15 cellular contexts compared by ENCODE assay signal in the genomic region with DNA sequence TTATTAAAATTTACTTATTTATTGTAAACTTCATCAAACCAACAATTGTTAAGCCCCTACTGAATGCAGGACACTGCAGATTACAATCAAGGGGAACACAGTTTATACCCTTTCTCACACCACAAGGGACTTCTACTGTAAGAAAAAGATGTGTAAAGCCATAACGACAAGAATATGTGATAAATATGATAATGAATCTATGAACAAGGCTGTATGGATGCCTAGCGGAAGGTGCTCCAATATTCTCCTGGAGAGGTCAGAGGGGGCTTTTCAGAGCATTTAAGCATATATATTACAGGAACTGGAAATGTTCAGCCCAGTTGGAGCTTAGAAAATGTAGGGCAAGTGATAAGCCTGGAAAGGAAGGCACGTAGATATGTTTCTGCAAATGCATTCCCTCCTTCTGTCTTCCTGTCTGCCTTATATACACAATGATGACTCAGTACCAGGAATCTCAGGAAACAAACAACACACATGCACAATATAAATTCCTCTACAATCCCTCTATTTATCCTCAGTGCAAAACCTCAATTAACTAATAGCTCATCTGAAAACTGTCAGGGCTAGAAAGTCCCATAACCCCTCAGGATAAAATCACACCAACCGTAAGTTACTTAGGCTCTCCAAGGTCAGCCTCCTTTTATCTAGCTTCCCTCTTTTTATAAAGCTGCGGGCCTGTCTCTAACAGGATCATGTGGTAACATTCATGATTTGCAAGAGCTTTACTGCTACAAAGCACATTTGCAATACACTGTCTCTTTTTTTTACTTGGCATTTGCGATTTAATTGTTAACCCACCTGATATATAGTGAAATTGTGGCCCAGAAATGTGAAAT.
DNase-seq lines count a peak whose midpoint lies in the region; ATAC-seq and TF ChIP-seq lines count a peak whose summit lies in the region.
"Had no signal": no experiment of that assay in that cellular context is flagged by ENCODE, and none has a peak within 500 bp of the region (broad histone marks: within the 10 kb centered on the region; RNA-seq: fewer than 3 reads in every experiment).

No MANE protein-coding gene starts in this region.

- H3K4me1 Mint-ChIP-seq in MCF 10A (ENCODE audit: insufficient read depth, unreplicated experiment), result peaks cover 6% of the 10 kb centered on the region

- peaks cover 12% of the 10 kb centered on the region for H3K36me3 Mint-ChIP-seq in MCF 10A (ENCODE audit: insufficient read depth, unreplicated experiment)

- CTCF ChIA-PET in MCF 10A (lab: Yijun Ruan, JAX), result interaction anchor here (0.6 to 1.5 kb wide), 4 partner anchors 14 to 1322 kb away, joined by 3 to 4 read pairs (median 3); no protein-coding TSS in a partner anchor

- 87 to 90% methylated on average over 6 of the region's 6 CpGs for WGBS in sigmoid colon, 2 donors

- H3K27me3 Mint-ChIP-seq in MCF 10A (ENCODE audit: insufficient read depth, unreplicated experiment), result no peaks in the 10 kb centered on the region
- H3K27me3 Mint-ChIP-seq: effector memory CD8-positive, alpha-beta T cell had no signal

- TF ChIP-seq POLR2A in breast epithelium (IDR thresholded peaks at IDR 0.05), result no peak
- TF ChIP-seq POLR2A in sigmoid colon (IDR thresholded peaks at IDR 0.05), result no peak

- TF ChIP-seq EP300 in sigmoid colon (IDR thresholded peaks at IDR 0.05), result no peak

- no TSS peak for BruUV-seq in MCF 10A (replicated peaks; lab: Mats Ljungman, UMichigan)

- H3K4me3 ChIP-seq in breast epithelium, result no peak overlapping the region
- no peak overlapping the region for H3K4me3 ChIP-seq in sigmoid colon
- H3K4me3 ChIP-seq: HAP-1, right lobe of liver had no signal

- POLR2A ChIA-PET in MCF 10A (lab: Yijun Ruan, JAX), result interaction anchor here (0.7 to 2.3 kb wide), 4 partner anchors 12 to 37 kb away, joined by 3 to 6 read pairs (median 3); no protein-coding TSS in a partner anchor

- TF ChIP-seq CTCF in MCF 10A (IDR thresholded peaks at IDR 0.05; ENCODE audit: unreplicated experiment), result no peak
- no peak for TF ChIP-seq CTCF in breast epithelium (IDR thresholded peaks at IDR 0.05)
- no peak for TF ChIP-seq CTCF in foreskin keratinocyte (conservative IDR thresholded peaks at IDR 0.05)
- no peak for TF ChIP-seq CTCF in sigmoid colon (IDR thresholded peaks at IDR 0.05)

- intact Hi-C loops in MCF 10A (cut with micrococcal nuclease), result no loop called here
- intact Hi-C loops in breast epithelium (cut with DNase I; ENCODE audit: low total_unique reads), result no loop called here
- intact Hi-C loops in sigmoid colon (cut with DNase I), result no loop called here

- peak; percentile 38 for DNase-seq in MCF 10A (ENCODE audit: unreplicated experiment)
- no peak for DNase-seq in breast epithelium (ENCODE audit: low spot score in 2 of 2)
- peak; percentile 96 for DNase-seq in amniotic epithelial cell (ENCODE audit: low read depth)
- DNase-seq in foreskin keratinocyte, result no peak
- no peak for DNase-seq in sigmoid colon
- no peak for DNase-seq in germinal center (ENCODE audit: low spot score)
- DNase-seq in epidermal melanocyte (ENCODE audit: insufficient read length, low spot score), result no peak
- DNase-seq: activated CD8-positive, alpha-beta memory T cell treated with anti-CD3 and anti-CD28 coated beads, Interleukin-2, amount 50 U/mL, for 48 hours; DMS79; effector memory CD8-positive, alpha-beta T cell; NCI-H69; right lobe of liver; SIG-M5 had no signal

- H3K4me1 ChIP-seq in breast epithelium (no peaks in the 10 kb centered on the region), foreskin keratinocyte (peaks cover 15% of the 10 kb centered on the region), sigmoid colon (peaks cover 0 to 25% (median 17%) of the 10 kb centered on the region in 4 donors)

- no peaks in the 10 kb centered on the region for H3K9me3 Mint-ChIP-seq in MCF 10A (ENCODE audit: unreplicated experiment)

- H3K27ac Mint-ChIP-seq in MCF 10A (ENCODE audit: low read depth, unreplicated experiment), result no peak overlapping the region

- no peaks in the 10 kb centered on the region for H3K9me3 ChIP-seq in breast epithelium
- H3K9me3 ChIP-seq in sigmoid colon, result no peaks in the 10 kb centered on the region
- H3K9me3 ChIP-seq: HAP-1, right lobe of liver had no signal

- ATAC-seq in foreskin keratinocyte, result peak; percentile 50
- no peak for ATAC-seq in HG03280 (IDR thresholded peaks at IDR 0.05; ENCODE audit: unreplicated experiment)
- ATAC-seq: effector memory CD8-positive, alpha-beta T cell had no signal

- H3K4me3 Mint-ChIP-seq in MCF 10A (ENCODE audit: unreplicated experiment), result no peak overlapping the region
- H3K4me3 Mint-ChIP-seq: effector memory CD8-positive, alpha-beta T cell had no signal

- H3K27ac ChIP-seq in breast epithelium (no peak overlapping the region), foreskin keratinocyte (no peak overlapping the region), sigmoid colon (peak overlapping the region in 2 of 4 donors; percentile 20 to 30)
- H3K27ac ChIP-seq: right lobe of liver had no signal

- no peaks in the 10 kb centered on the region for H3K36me3 ChIP-seq in breast epithelium
- H3K36me3 ChIP-seq in sigmoid colon, result no peaks in the 10 kb centered on the region
- H3K36me3 ChIP-seq: HAP-1, right lobe of liver had no signal

- no peaks in the 10 kb centered on the region for H3K27me3 ChIP-seq in breast epithelium
- H3K27me3 ChIP-seq in foreskin keratinocyte, result no peaks in the 10 kb centered on the region
- no peaks in the 10 kb centered on the region for H3K27me3 ChIP-seq in sigmoid colon
- H3K27me3 ChIP-seq: right lobe of liver had no signal

Comparison
In these comparisons a context has a peak if more than half of its experiments do, and no peak if none do; other contexts are left out.
1. DNase-seq: peak in MCF 10A (single experiment) and amniotic epithelial cell (single experiment); none in breast epithelium (0 of 2), foreskin keratinocyte (0 of 2), sigmoid colon (single experiment), germinal center (single experiment) and epidermal melanocyte (single experiment).